ENCODE assay signal across 18 cellular contexts in the genomic region with DNA sequence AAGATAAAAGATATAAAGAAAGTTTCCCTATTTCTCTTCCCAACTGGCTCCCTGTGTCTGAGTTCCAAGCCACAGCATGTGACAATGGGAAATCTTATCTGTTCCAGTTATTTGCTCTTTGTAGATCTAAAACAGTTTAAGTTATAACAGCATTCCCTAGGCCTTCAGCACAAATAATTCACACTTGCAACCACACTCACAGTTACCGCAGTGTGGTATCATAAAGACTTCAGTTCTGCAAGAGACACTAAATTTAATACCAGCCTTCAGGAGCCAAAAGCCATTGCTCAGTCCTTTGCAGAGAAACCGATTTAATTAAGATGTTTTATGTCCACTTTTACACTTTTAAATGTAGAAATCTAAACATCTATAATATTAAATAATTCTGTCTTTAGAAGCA.
"Had no signal": no experiment of that assay in that cellular context is flagged by ENCODE, and none has a peak within 500 bp of the region (broad histone marks: within the 10 kb centered on the region; RNA-seq: fewer than 3 reads in every experiment).

No MANE protein-coding gene starts in this region.

- H3K4me3 ChIP-seq: breast epithelium, SK-N-MC had no signal

- H3K27me3 ChIP-seq: breast epithelium had no signal

- H3K27ac ChIP-seq: SK-N-MC, VCaP had no signal

- ATAC-seq: activated naive CD4-positive, alpha-beta T cell treated with anti-CD3 and anti-CD28 coated beads, Interleukin-2, amount 50 U/mL, for 72 hours; activated T-cell treated with anti-CD3 and anti-CD28 coated beads, Interleukin-2, amount 50 U/mL, for 4 hours had no signal

- H3K36me3 ChIP-seq: breast epithelium had no signal

- DNase-seq: activated CD4-positive, alpha-beta memory T cell treated with anti-CD3 and anti-CD28 coated beads for 36 hours; activated CD4-positive, alpha-beta T cell treated with anti-CD3 and anti-CD28 coated beads, Interleukin-2, amount 10 ng/mL, durations not matched to agents 7 days and 5 days; activated CD4-positive, CD25-positive, alpha-beta regulatory T cell; activated CD8-positive, alpha-beta memory T cell treated with anti-CD3 and anti-CD28 coated beads for 24 hours; activated effector memory CD4-positive, alpha-beta T cell treated with anti-CD3 and anti-CD28 coated beads, Interleukin-2, amount 50 U/mL, for 16 hours; activated naive CD4-positive, alpha-beta T cell treated with Interleukin-2 at 50 U/mL for 16 hours; activated T-cell treated with anti-CD3 and anti-CD28 coated beads, Interleukin-2, amount 50 U/mL, for 4 hours; KG1; NCI-H1092; NCI-H1417; NCI-H1930; NCI-H2171; NCI-H226; T-helper 1 cell had no signal

- H3K9me3 ChIP-seq: breast epithelium had no signal
